ENCODE assay signal across 21 cellular contexts in genomic region chr6:46932526-46932925, GRCh38. TPM values are rescaled to one million over a fixed set of nuclear protein-coding genes. Genes with fewer than 3 reads are reported as not detected.
DNase-seq lines count a peak whose midpoint lies in the region; ATAC-seq, FAIRE-seq and TF ChIP-seq lines count a peak whose summit lies in the region.
"Had no signal": no experiment of that assay in that cellular context is flagged by ENCODE, and none has a peak within 500 bp of the region (broad histone marks: within the 10 kb centered on the region; RNA-seq: fewer than 3 reads in every experiment).

No MANE protein-coding gene starts in this region.

- peak overlapping the region; percentile 2 for H3K4me2 ChIP-seq in skeletal muscle satellite cell (ENCODE audit: low read length)

- FAIRE-seq in RCC 7860 (lab: Jason Lieb, UNC), result peak; percentile 87
- FAIRE-seq: GM12891 had no signal

- no peak overlapping the region for H3K9ac ChIP-seq in skeletal muscle satellite cell (ENCODE audit: low read depth, low read length)

- DNase-seq in GM03348 (ENCODE audit: low spot score), result peak; percentile 21
- DNase-seq in RCC 7860 (ENCODE audit: low spot score), result peak; percentile 52
- no peak for DNase-seq in foreskin keratinocyte
- no peak for DNase-seq in G401 (ENCODE audit: low spot score)
- no peak for DNase-seq in DMS153 treated with DMSO at 0.1 percent for 48 hours (lab: John Stamatoyannopoulos, UW; ENCODE audit: unreplicated experiment)
- DNase-seq: activated effector memory CD4-positive, alpha-beta T cell treated with Interleukin-2 at 50 U/mL for 16 hours; amygdala; CD4-positive, alpha-beta T cell; H9; NCI-H2081; NCI-H526; OCI-M1; substantia nigra had no signal

- H3K4me3 ChIP-seq in skeletal muscle satellite cell (ENCODE audit: low read length), result no peak overlapping the region
- H3K4me3 ChIP-seq: esophagus muscularis mucosa had no signal

- no peaks in the 10 kb centered on the region for H3K9me3 ChIP-seq in skeletal muscle satellite cell (replicated peaks; ENCODE audit: low read length)
- H3K9me3 ChIP-seq: esophagus muscularis mucosa had no signal

- H3K27ac ChIP-seq in foreskin keratinocyte, result no peak overlapping the region

- TF ChIP-seq CTCF in foreskin keratinocyte (conservative IDR thresholded peaks at IDR 0.05), result no peak

- in situ Hi-C loops in G401 (cut with HindIII; ENCODE audit: low sequenced_read_pairs), result no loop called here

- no peaks in the 10 kb centered on the region for H3K36me3 ChIP-seq in skeletal muscle satellite cell (ENCODE audit: insufficient read depth, low read length)
- H3K36me3 ChIP-seq: esophagus muscularis mucosa had no signal

- H3K4me1 ChIP-seq in foreskin keratinocyte, result no peaks in the 10 kb centered on the region
- H3K4me1 ChIP-seq in skeletal muscle satellite cell (ENCODE audit: control insufficient read depth, insufficient read depth, low read length), result peaks cover 28% of the 10 kb centered on the region

- ATAC-seq in foreskin keratinocyte (peak; percentile 33), GM21528 (IDR thresholded peaks at IDR 0.05; ENCODE audit: low FRiP score, unreplicated experiment) (no peak)
- ATAC-seq: left lobe of liver; natural killer cell treated with Interleukin-12 subunit alpha and Interleukin-12 subunit beta and Interleukin-15 and Interleukin-18, amount 100 ng/mL, for 72 hours; WTC11 had no signal

- H3K27me3 ChIP-seq in foreskin keratinocyte (no peaks in the 10 kb centered on the region), skeletal muscle satellite cell (ENCODE audit: control insufficient read depth, insufficient read depth, low read length) (no peaks in the 10 kb centered on the region)
- H3K27me3 ChIP-seq: esophagus muscularis mucosa had no signal

RNA-seq across cellular contexts. Expression of gene ADGRF5, which starts 10.8 kb away (rescaled TPM):
- total RNA-seq in foreskin keratinocyte, result 0.03 TPM in 1 of 2 replicates, not detected in the other
- not detected in 2 replicates for polyA plus RNA-seq in foreskin keratinocyte
- under 0.01 and 0.22 TPM in 2 replicates for total RNA-seq in skeletal muscle satellite cell (2012; rRNA removed)
- total RNA-seq in G401 (2014; rRNA removed; shearing (Covaris generic)), result not detected in 2 replicates
- total RNA-seq: activated CD8-positive, alpha-beta memory T cell treated with anti-CD3 and anti-CD28 coated beads for 36 hours; CD4-positive, alpha-beta T cell; H9; natural killer cell treated with Interleukin-12 subunit alpha and Interleukin-12 subunit beta and Interleukin-15 and Interleukin-18, amount 100 ng/mL, for 72 hours had no signal

Comparison
In these comparisons a context has a peak if more than half of its experiments do, and no peak if none do; other contexts are left out.
1. DNase-seq: peak in GM03348 (single experiment) and RCC 7860 (single experiment); none in foreskin keratinocyte (0 of 2), G401 (single experiment) and DMS153 treated with DMSO at 0.1 percent for 48 hours (single experiment).